ENCODE assay signal across 26 cellular contexts in the genomic region with DNA sequence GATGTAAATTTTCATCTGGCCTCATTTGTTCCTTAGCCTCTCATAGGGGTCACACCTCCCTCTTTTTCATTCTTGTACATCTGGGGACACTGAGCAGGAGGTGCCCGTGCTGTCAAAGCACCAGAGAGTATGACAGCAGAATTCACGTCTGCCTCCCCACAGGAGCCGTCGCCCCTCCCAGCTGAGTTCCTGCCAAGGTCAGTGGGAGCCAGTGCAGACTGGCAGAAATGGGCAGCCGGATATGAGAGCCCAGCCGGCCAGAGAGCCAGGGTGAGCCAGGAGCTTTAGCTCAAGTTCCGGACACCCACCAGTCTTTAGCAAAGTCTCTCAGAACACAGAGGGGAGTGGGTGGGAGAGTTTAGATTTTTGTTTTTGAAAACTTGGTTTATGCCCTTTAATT. TPM values are rescaled to one million over a fixed set of nuclear protein-coding genes. Genes with fewer than 3 reads are reported as not detected.
A peak's percentile ranks its signal among the peaks of the same experiment; 100 is the strongest.
DNase-seq lines count a peak whose midpoint lies in the region; ATAC-seq and TF ChIP-seq lines count a peak whose summit lies in the region.
"Had no signal": no experiment of that assay in that cellular context is flagged by ENCODE, and none has a peak within 500 bp of the region (broad histone marks: within the 10 kb centered on the region; RNA-seq: fewer than 3 reads in every experiment).

No MANE protein-coding gene starts in this region.

- peak overlapping the region in 7 of 8 donors; percentile 4 to 91 (median 60) for H3K27ac Mint-ChIP-seq in CD8-positive, alpha-beta memory T cell
- peak overlapping the region; percentile 78 to 90 for H3K27ac Mint-ChIP-seq in effector memory CD8-positive, alpha-beta T cell
- H3K27ac Mint-ChIP-seq: activated CD4-positive, alpha-beta memory T cell treated with anti-CD3 and anti-CD28 coated beads for 36 hours; activated naive CD4-positive, alpha-beta T cell treated with anti-CD3 and anti-CD28 coated beads for 36 hours; WTC11 had no signal

- no peaks in the 10 kb centered on the region for H3K79me2 ChIP-seq in osteoblast (ENCODE audit: insufficient read depth, low read length)

- no peak for TF ChIP-seq CTCF in osteoblast (IDR thresholded peaks at IDR 0.05; ENCODE audit: extremely low read depth, low read depth, low read length)

- H2AFZ ChIP-seq in osteoblast (ENCODE audit: low read length): no peak overlapping the region

- no peaks in the 10 kb centered on the region for H3K27me3 Mint-ChIP-seq in CD8-positive, alpha-beta memory T cell
- H3K27me3 Mint-ChIP-seq in effector memory CD8-positive, alpha-beta T cell: no peaks in the 10 kb centered on the region
- H3K27me3 Mint-ChIP-seq: activated CD4-positive, alpha-beta memory T cell treated with anti-CD3 and anti-CD28 coated beads for 36 hours; CD4-positive, alpha-beta memory T cell had no signal

- H4K20me1 ChIP-seq in BLaER1: peaks cover 30% of the 10 kb centered on the region
- H4K20me1 ChIP-seq in osteoblast (ENCODE audit: insufficient read depth, low read length): peaks cover 27% of the 10 kb centered on the region

- POLR2A ChIA-PET in CD8-positive, alpha-beta memory T cell (lab: Charles Lee): no interaction called here

- CTCF ChIA-PET in CD8-positive, alpha-beta memory T cell (lab: Charles Lee): no interaction called here

- H3K9me3 Mint-ChIP-seq in CD8-positive, alpha-beta memory T cell: peaks cover 3 to 28% (median 11%) of the 10 kb centered on the region in 5 donors
- peaks cover 9 to 20% of the 10 kb centered on the region in 2 donors for H3K9me3 Mint-ChIP-seq in effector memory CD8-positive, alpha-beta T cell

- peak overlapping the region; percentile 39 for H3K4me2 ChIP-seq in BLaER1
- H3K4me2 ChIP-seq in osteoblast (ENCODE audit: insufficient read depth, low read length): no peak overlapping the region

- no peak for ATAC-seq in effector memory CD8-positive, alpha-beta T cell (replicated peaks)
- no peak for ATAC-seq in HG03135 (IDR thresholded peaks at IDR 0.05; ENCODE audit: unreplicated experiment)
- ATAC-seq: gastrocnemius medialis, HCT116, SK-N-SH treated with all-trans-retinoic acid at 6 μM for 48 hours, WTC11 had no signal

- H3K27ac ChIP-seq in BLaER1 (no peak overlapping the region), osteoblast (ENCODE audit: low read depth, low read length) (no peak overlapping the region)
- H3K27ac ChIP-seq in CD8-positive, alpha-beta memory T cell (ENCODE audit: low read depth, low read length): no peak overlapping the region
- H3K27ac ChIP-seq: esophagus squamous epithelium, gastrocnemius medialis, suprapubic skin, vagina had no signal

- no peak for DNase-seq in CD8-positive, alpha-beta memory T cell
- no peak for DNase-seq in effector memory CD8-positive, alpha-beta T cell
- peak; percentile 43 for DNase-seq in osteoblast (ENCODE audit: insufficient read length, low spot score, missing footprints)
- DNase-seq in GDM1 (lab: John Stamatoyannopoulos, UW): no peak
- DNase-seq in HUDEP-2 (lab: John Stamatoyannopoulos, UW; ENCODE audit: unreplicated experiment in 76 of 76): no peak
- DNase-seq: activated CD4-positive, alpha-beta memory T cell treated with anti-CD3 and anti-CD28 coated beads for 36 hours; activated naive CD4-positive, alpha-beta T cell treated with anti-CD3 and anti-CD28 coated beads for 36 hours; activated T-cell treated with anti-CD3 and anti-CD28 coated beads, Interleukin-2, amount 50 U/mL, for 1 hour; CD4-positive, alpha-beta memory T cell; cerebellar nuclear complex; effector memory CD4-positive, alpha-beta T cell; esophagus squamous epithelium; gastrocnemius medialis; islet precursor cell; KBM-7; mammary epithelial cell; NCI-H1436 treated with DMSO at 0.1 percent for 48 hours; NCI-H2171; NCI-H526 treated with DMSO at 0.1 percent for 48 hours had no signal

- H3K9ac ChIP-seq in BLaER1: no peak overlapping the region

- peak overlapping the region in 2 of 7 donors; percentile 49 to 65 for H3K4me3 Mint-ChIP-seq in CD8-positive, alpha-beta memory T cell
- H3K4me3 Mint-ChIP-seq in effector memory CD8-positive, alpha-beta T cell: peak overlapping the region in 1 of 2 donors; percentile 58
- H3K4me3 Mint-ChIP-seq: activated CD4-positive, alpha-beta memory T cell treated with anti-CD3 and anti-CD28 coated beads for 36 hours; activated naive CD4-positive, alpha-beta T cell treated with anti-CD3 and anti-CD28 coated beads for 36 hours; CD4-positive, alpha-beta memory T cell; WTC11 had no signal

- H3K36me3 ChIP-seq in BLaER1 (peaks cover 46% of the 10 kb centered on the region), osteoblast (ENCODE audit: insufficient read depth, low read length) (no peaks in the 10 kb centered on the region)
- H3K36me3 ChIP-seq in CD8-positive, alpha-beta memory T cell (ENCODE audit: insufficient read depth, low read length): no peaks in the 10 kb centered on the region
- H3K36me3 ChIP-seq: esophagus squamous epithelium, gastrocnemius medialis, vagina had no signal

- H3K4me1 ChIP-seq in BLaER1: peaks cover 44% of the 10 kb centered on the region
- H3K4me1 ChIP-seq in CD8-positive, alpha-beta memory T cell (ENCODE audit: insufficient read depth, low read length): peaks cover 8% of the 10 kb centered on the region
- H3K4me1 ChIP-seq in osteoblast (ENCODE audit: insufficient read depth, low read length): no peaks in the 10 kb centered on the region
- H3K4me1 ChIP-seq: gastrocnemius medialis, suprapubic skin had no signal

- no peaks in the 10 kb centered on the region for H3K27me3 ChIP-seq in BLaER1
- no peaks in the 10 kb centered on the region for H3K27me3 ChIP-seq in CD8-positive, alpha-beta memory T cell (ENCODE audit: insufficient read depth, low read length, poor library complexity, severe bottlenecking)
- H3K27me3 ChIP-seq in osteoblast (ENCODE audit: insufficient read depth, low read length): no peaks in the 10 kb centered on the region
- H3K27me3 ChIP-seq: esophagus squamous epithelium, gastrocnemius medialis, suprapubic skin, vagina had no signal

- H3K9me3 ChIP-seq in BLaER1 (peaks cover 67% of the 10 kb centered on the region), osteoblast (ENCODE audit: low read depth, low read length) (peaks cover 2% of the 10 kb centered on the region)
- H3K9me3 ChIP-seq in CD8-positive, alpha-beta memory T cell (ENCODE audit: low read length): peaks cover 7% of the 10 kb centered on the region
- H3K9me3 ChIP-seq: gastrocnemius medialis had no signal

- H3K4me1 Mint-ChIP-seq in CD8-positive, alpha-beta memory T cell: peaks cover 35 to 51% (median 50%) of the 10 kb centered on the region in 3 donors
- H3K4me1 Mint-ChIP-seq in effector memory CD8-positive, alpha-beta T cell (ENCODE audit: low read depth in 2 of 2): peaks cover 30 to 62% of the 10 kb centered on the region in 2 donors

- H3K36me3 Mint-ChIP-seq in CD8-positive, alpha-beta memory T cell: peaks cover 14 to 29% (median 24%) of the 10 kb centered on the region in 3 donors
- peaks cover 20% of the 10 kb centered on the region for H3K36me3 Mint-ChIP-seq in effector memory CD8-positive, alpha-beta T cell (ENCODE audit: insufficient read depth)

- H3K4me3 ChIP-seq in BLaER1 (no peak overlapping the region), osteoblast (ENCODE audit: insufficient read depth, low read length) (no peak overlapping the region)
- no peak overlapping the region for H3K4me3 ChIP-seq in CD8-positive, alpha-beta memory T cell (ENCODE audit: low read length)
- H3K4me3 ChIP-seq: esophagus squamous epithelium, gastrocnemius medialis, suprapubic skin, vagina had no signal

RNA-seq across cellular contexts. Expression of a gene that starts 21.9 kb away (rescaled TPM):
- 1 to 10 TPM; 8.3 to 8.8 TPM for total RNA-seq in CD8-positive, alpha-beta memory T cell
- 13.0 TPM for polyA plus RNA-seq in CD8-positive, alpha-beta memory T cell
- 23.5 and 28.9 TPM in 2 replicates for total RNA-seq in osteoblast
